Comparison of ENCODE assay signal across 9 cellular contexts in the genomic region with DNA sequence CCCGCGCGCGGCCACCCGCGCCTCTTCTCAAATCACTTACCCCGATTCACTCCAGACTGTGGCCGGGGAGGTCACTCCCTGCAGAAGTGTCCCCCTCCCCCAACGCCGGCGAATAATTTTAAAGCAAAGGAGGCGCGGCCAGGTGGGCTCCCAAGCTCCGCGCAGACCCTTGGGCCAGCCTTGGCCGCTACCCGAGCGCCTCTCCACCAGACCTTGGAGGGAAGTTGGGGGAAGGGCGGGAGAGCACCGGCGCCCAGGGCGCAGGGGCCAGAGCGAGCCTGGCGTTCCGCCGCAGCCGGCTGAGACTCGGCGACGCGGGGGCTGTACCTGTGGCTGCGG. TPM values are rescaled to one million over a fixed set of nuclear protein-coding genes. Genes with fewer than 3 reads are reported as not detected.
DNase-seq lines count a peak whose midpoint lies in the region; FAIRE-seq and TF ChIP-seq lines count a peak whose summit lies in the region.
"Had no signal": no experiment of that assay in that cellular context is flagged by ENCODE, and none has a peak within 500 bp of the region (broad histone marks: within the 10 kb centered on the region; RNA-seq: fewer than 3 reads in every experiment).

No MANE protein-coding gene starts in this region.

- no peaks in the 10 kb centered on the region for H3K36me3 ChIP-seq in keratinocyte (ENCODE audit: control insufficient read depth in 2 of 2, extremely low read depth in 1 of 2, insufficient read depth in 2 of 2, low read length in 2 of 2)
- no peaks in the 10 kb centered on the region for H3K36me3 ChIP-seq in thyroid gland

- peaks cover 32% of the 10 kb centered on the region for H3K27me3 Mint-ChIP-seq in activated naive CD8-positive, alpha-beta T cell
- H3K27me3 Mint-ChIP-seq in stimulated activated naive CD8-positive, alpha-beta T cell treated with anti-CD3 and anti-CD28 coated beads, Interleukin-15, Interleukin-2, amounts not matched to agents 100 ng/mL and 50 ng/mL, for 24 hours = peaks cover 68% of the 10 kb centered on the region

- dilution Hi-C loops in keratinocyte (cut with MboI; ENCODE audit: extremely low pct_ligation_motif_present, low sequenced_read_pairs) = no loop called here

- H3K27ac Mint-ChIP-seq in activated naive CD8-positive, alpha-beta T cell = no peak overlapping the region
- H3K27ac Mint-ChIP-seq in stimulated activated naive CD8-positive, alpha-beta T cell treated with anti-CD3 and anti-CD28 coated beads, Interleukin-15, Interleukin-2, amounts not matched to agents 100 ng/mL and 50 ng/mL, for 24 hours = no peak overlapping the region

- no peak for FAIRE-seq in keratinocyte (lab: Jason Lieb, UNC)

- peak in 2 of 3 experiments; percentile 60 to 67 for DNase-seq in NCI-H1417 (lab: John Stamatoyannopoulos, UW)
- DNase-seq in NCI-H1417 treated with DMSO at 0.1 percent for 48 hours (lab: John Stamatoyannopoulos, UW) = no peak
- DNase-seq in keratinocyte (ENCODE audit: low read depth, low spot score) = no peak
- no peak for DNase-seq in thyroid gland
- no peak for DNase-seq in putamen (ENCODE audit: low spot score)
- no peak for DNase-seq in OCI-M2 (lab: John Stamatoyannopoulos, UW; ENCODE audit: unreplicated experiment)

- H4K20me1 ChIP-seq in keratinocyte (ENCODE audit: control insufficient read depth, extremely low read depth, insufficient read depth, low read length) = no peaks in the 10 kb centered on the region

- H3K27me3 ChIP-seq in keratinocyte (ENCODE audit: control insufficient read depth, extremely low read depth, insufficient read depth, low read length) (peaks cover 66% of the 10 kb centered on the region), thyroid gland (peaks cover 19% of the 10 kb centered on the region)

- WGBS in thyroid gland, 2 donors = 1 to 4% methylated on average over 10 to 18 of the region's 32 CpGs

- peaks cover 15% of the 10 kb centered on the region for H3K4me1 ChIP-seq in keratinocyte (ENCODE audit: control insufficient read depth, extremely low read depth, insufficient read depth, low read length)
- H3K4me1 ChIP-seq in thyroid gland = peaks cover 38 to 47% of the 10 kb centered on the region in 2 donors

- peaks cover 31% of the 10 kb centered on the region for H3K4me1 Mint-ChIP-seq in activated naive CD8-positive, alpha-beta T cell (ENCODE audit: low read depth)
- H3K4me1 Mint-ChIP-seq in stimulated activated naive CD8-positive, alpha-beta T cell treated with anti-CD3 and anti-CD28 coated beads, Interleukin-15, Interleukin-2, amounts not matched to agents 100 ng/mL and 50 ng/mL, for 24 hours (ENCODE audit: low read depth) = peaks cover 38% of the 10 kb centered on the region

- TF ChIP-seq POLR2A in thyroid gland (IDR thresholded peaks at IDR 0.05) = no peak

- H3K9me3 Mint-ChIP-seq in activated naive CD8-positive, alpha-beta T cell (ENCODE audit: low read depth) = no peaks in the 10 kb centered on the region
- H3K9me3 Mint-ChIP-seq in stimulated activated naive CD8-positive, alpha-beta T cell treated with anti-CD3 and anti-CD28 coated beads, Interleukin-15, Interleukin-2, amounts not matched to agents 100 ng/mL and 50 ng/mL, for 24 hours = no peaks in the 10 kb centered on the region

- H3K4me3 ChIP-seq in keratinocyte (ENCODE audit: control insufficient read depth in 2 of 3, extremely low read depth in 1 of 3, insufficient read depth in 2 of 3, low read depth in 1 of 3, low read length in 3 of 3) = peak overlapping the region; percentile 4 to 41 (median 18)
- H3K4me3 ChIP-seq in thyroid gland (replicated peaks in 1 of 3) = peak overlapping the region in 1 of 3 donors; percentile 58

- H3K9me3 ChIP-seq in keratinocyte (ENCODE audit: control insufficient read depth, low read depth, low read length) (no peaks in the 10 kb centered on the region), thyroid gland (no peaks in the 10 kb centered on the region)

- H3K9me1 ChIP-seq in keratinocyte (ENCODE audit: control insufficient read depth, extremely low read depth, insufficient read depth, low read length) = no peaks in the 10 kb centered on the region

- no peak for TF ChIP-seq CTCF in keratinocyte (optimal IDR thresholded peaks at IDR 0.05 in 1 of 3, IDR thresholded peaks at IDR 0.05 in 1 of 3, conservative IDR thresholded peaks at IDR 0.05 in 1 of 3; ENCODE audit: extremely low read depth in 1 of 3, insufficient read depth in 2 of 3, low read length in 3 of 3)
- TF ChIP-seq CTCF in thyroid gland (IDR thresholded peaks at IDR 0.05) = no peak

- no peak overlapping the region for H3K27ac ChIP-seq in keratinocyte (ENCODE audit: control insufficient read depth, insufficient read depth, low read length)
- no peak overlapping the region for H3K27ac ChIP-seq in thyroid gland
- H3K27ac ChIP-seq: 22Rv1 had no signal

- no peak overlapping the region for H3K9ac ChIP-seq in keratinocyte (ENCODE audit: control insufficient read depth, extremely low read depth, insufficient read depth, low read length)

- H3K79me2 ChIP-seq in keratinocyte (ENCODE audit: control insufficient read depth, insufficient read depth, low read length) = no peaks in the 10 kb centered on the region

- intact Hi-C loops in thyroid gland (cut with DNase I) = loop anchor here (10.0 kb wide), 2 partner anchors 429 to 499 kb away; no protein-coding TSS in a partner anchor

- peak overlapping the region; percentile 85 for H3K4me3 Mint-ChIP-seq in activated naive CD8-positive, alpha-beta T cell
- H3K4me3 Mint-ChIP-seq in stimulated activated naive CD8-positive, alpha-beta T cell treated with anti-CD3 and anti-CD28 coated beads, Interleukin-15, Interleukin-2, amounts not matched to agents 100 ng/mL and 50 ng/mL, for 24 hours = peak overlapping the region; percentile 73

- H3K36me3 Mint-ChIP-seq in activated naive CD8-positive, alpha-beta T cell = no peaks in the 10 kb centered on the region
- H3K36me3 Mint-ChIP-seq in stimulated activated naive CD8-positive, alpha-beta T cell treated with anti-CD3 and anti-CD28 coated beads, Interleukin-15, Interleukin-2, amounts not matched to agents 100 ng/mL and 50 ng/mL, for 24 hours (ENCODE audit: low read depth) = no peaks in the 10 kb centered on the region

- no peak overlapping the region for H2AFZ ChIP-seq in keratinocyte (ENCODE audit: control insufficient read depth, low read length)

- peak overlapping the region; percentile 45 for H3K4me2 ChIP-seq in keratinocyte (ENCODE audit: control insufficient read depth, extremely low read depth, insufficient read depth, low read depth, low read length)

RNA-seq across cellular contexts. Expression of gene MKX, which starts 0.3 kb away (rescaled TPM):
- 0.01 to 0.08 TPM (median 0.04 TPM) in 3 replicates for polyA plus RNA-seq in keratinocyte
- polyA plus RNA-seq in keratinocyte (2011; ENCODE audit: low read depth) = 0.42 TPM
- 0.04 and 0.06 TPM in 2 replicates for polyA plus RNA-seq in keratinocyte (2011; cell fraction: cytosol; rRNA removed)
- 0.20 TPM in 1 of 2 replicates, not detected in the other for polyA plus RNA-seq in keratinocyte (2011; cell fraction: nucleus; rRNA removed)
- 0.08 and 0.23 TPM in 2 replicates for polyA plus RNA-seq in keratinocyte (2012; ENCODE audit: low replicate concordance)
- polyA minus RNA-seq in keratinocyte = not detected in 3 replicates
- not detected for polyA minus RNA-seq in keratinocyte (2011; cell fraction: cytosol; rRNA and poly(A)+ RNA removed)
- 0.62 TPM in 1 of 2 replicates, not detected in the other for polyA minus RNA-seq in keratinocyte (2011; cell fraction: nucleus; rRNA and poly(A)+ RNA removed)
- total RNA-seq in thyroid gland = 1 to 10 TPM in 2 of 4 donors, under 1 TPM in 2; 0.54 to 3.6 (median 0.90) TPM

Comparison
In these comparisons a context has a peak if more than half of its experiments do, and no peak if none do; other contexts are left out.
1. DNase-seq: peak in NCI-H1417 (2 of 3); none in NCI-H1417 treated with DMSO at 0.1 percent for 48 hours (single experiment), keratinocyte (single experiment), thyroid gland (0 of 2), putamen (single experiment) and OCI-M2 (single experiment).